ENCODE assay signal across 18 cellular contexts in the genomic region with DNA sequence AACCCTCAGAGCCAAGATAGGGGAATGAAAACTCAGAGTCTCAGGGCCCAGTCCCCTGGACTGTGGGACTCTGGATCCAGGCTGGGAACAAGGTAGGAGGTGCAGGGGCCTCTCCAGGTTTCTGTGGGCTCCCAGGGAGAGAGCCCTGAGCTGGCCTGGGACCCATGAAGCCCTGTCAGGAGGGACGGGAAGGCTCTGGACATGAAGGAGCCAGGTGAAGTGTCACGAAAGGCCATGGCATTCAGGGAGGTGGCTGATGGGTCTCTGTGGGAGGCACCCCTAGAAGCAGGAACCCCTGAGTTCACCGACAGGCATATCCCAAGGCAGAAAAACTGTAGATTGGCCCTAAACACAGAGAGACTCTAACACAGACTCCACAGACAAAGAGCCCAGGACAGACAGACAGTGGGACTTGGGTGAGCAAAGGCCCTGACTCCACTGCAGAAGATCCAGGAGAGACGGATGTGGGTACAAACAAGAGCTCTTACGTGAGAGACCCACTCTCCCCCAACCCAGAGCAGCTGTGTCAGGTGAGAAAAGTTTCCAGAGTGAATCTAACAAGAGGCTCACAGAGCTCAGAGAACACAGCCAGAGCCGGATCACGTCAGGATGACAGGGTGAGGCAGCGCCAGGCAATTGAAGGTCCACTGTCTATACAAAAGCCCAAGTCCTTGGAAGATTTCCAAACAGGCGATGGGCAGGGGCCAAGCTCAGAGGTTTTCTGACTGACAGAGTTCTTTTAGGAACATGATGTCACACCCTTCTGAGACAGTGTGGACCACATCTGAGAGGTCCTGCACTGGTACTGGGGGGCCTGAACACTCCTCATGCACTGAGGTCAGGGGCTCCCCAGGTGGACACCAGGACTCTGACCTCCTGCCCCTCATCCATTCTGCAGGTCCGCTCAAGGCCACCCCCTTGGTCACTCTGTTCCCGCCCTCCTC. TPM values are rescaled to one million over a fixed set of nuclear protein-coding genes. Genes with fewer than 3 reads are reported as not detected.
"Had no signal": no experiment of that assay in that cellular context is flagged by ENCODE, and none has a peak within 500 bp of the region (broad histone marks: within the 10 kb centered on the region; RNA-seq: fewer than 3 reads in every experiment).

No MANE protein-coding gene starts in this region.

- H3K4me1 ChIP-seq: gastrocnemius medialis, heart right ventricle, stomach had no signal

- H3K27ac ChIP-seq: cardiac muscle cell, coronary artery, gastrocnemius medialis, heart right ventricle, stomach, VCaP had no signal

- H3K4me3 ChIP-seq: cardiac muscle cell, coronary artery, gastrocnemius medialis, heart right ventricle, stomach had no signal

- DNase-seq: activated CD4-positive, alpha-beta T cell treated with anti-CD3 and anti-CD28 coated beads for 4 hours; activated CD8-positive, alpha-beta memory T cell treated with anti-CD3 and anti-CD28 coated beads, Interleukin-2, amount 50 U/mL, for 48 hours; activated CD8-positive, alpha-beta T cell treated with anti-CD3 and anti-CD28 coated beads for 36 hours; activated naive CD4-positive, alpha-beta T cell treated with Interleukin-2 at 50 U/mL for 16 hours; effector CD8-positive, alpha-beta T cell; gastrocnemius medialis; heart right ventricle; mesendoderm; nephron progenitor cell; stimulated activated CD4-positive, alpha-beta T cell treated with anti-CD3 and anti-CD28 coated beads, Interleukin-4, amount 100 ng/mL, for 1 hour; stomach; T-helper 9 cell had no signal

- ATAC-seq: activated CD8-positive, alpha-beta T cell treated with anti-CD3 and anti-CD28 coated beads for 36 hours; gastrocnemius medialis; left lobe of liver had no signal

- H3K36me3 ChIP-seq: cardiac muscle cell, gastrocnemius medialis, heart right ventricle, stomach had no signal

- H3K9me3 ChIP-seq: gastrocnemius medialis, heart right ventricle, stomach had no signal

RNA-seq across cellular contexts. Expression of gene IGLL5, which starts 27.4 kb away (rescaled TPM):
- total RNA-seq: activated CD8-positive, alpha-beta T cell treated with anti-CD3 and anti-CD28 coated beads for 36 hours; activated T-helper 1 cell treated with anti-CD3 and anti-CD28 coated beads, Interleukin-12 subunit alpha, Interleukin-12 subunit beta, Interleukin-2, Interleukin-4 antibody, amounts not matched to agents 30 ng/mL and 10 ng/mL and 1 ng/mL, durations not matched to agents 14 hours and 24 hours and 36 hours; cardiac muscle cell; fibroblast of lung had no signal
